ENCODE assay signal across 1 cellular context in genomic region chr3:98536456-98537017, GRCh38.
A peak's percentile ranks its signal among the peaks of the same experiment; 100 is the strongest.
TF ChIP-seq lines count a peak whose summit lies in the region.

No MANE protein-coding gene starts in this region.

TF ChIP-seq in HCT116, 20 proteins besides CTCF, POLR2A, EP300 and RAD21 (continued from another document):
- TF ChIP-seq JUND (IDR thresholded peaks at IDR 0.05) (peak; percentile 57), ZNF274 (IDR thresholded peaks at IDR 0.05; ENCODE audit: low read depth, low read length) (no peak), SRF (IDR thresholded peaks at IDR 0.05; ENCODE audit: low read depth) (no peak), CEBPB (IDR thresholded peaks at IDR 0.05; ENCODE audit: low read depth) (peak; percentile 4; the same call in 1 of the 2 replicates), REST (IDR thresholded peaks at IDR 0.05; ENCODE audit: low read depth) (no peak), YY1 (IDR thresholded peaks at IDR 0.05; ENCODE audit: extremely low read depth, insufficient replicate concordance, low read depth, low read length) (no peak), EZH2phosphoT487 (IDR thresholded peaks at IDR 0.05; ENCODE audit: borderline replicate concordance) (no peak), EZH2 (IDR thresholded peaks at IDR 0.05) (no peak), ZFX (IDR thresholded peaks at IDR 0.05) (no peak), ELF1 (IDR thresholded peaks at IDR 0.05; ENCODE audit: borderline replicate concordance, low read depth) (no peak), SIN3A (IDR thresholded peaks at IDR 0.05; ENCODE audit: low read depth) (no peak)
- TF ChIP-seq, protein P1, sequence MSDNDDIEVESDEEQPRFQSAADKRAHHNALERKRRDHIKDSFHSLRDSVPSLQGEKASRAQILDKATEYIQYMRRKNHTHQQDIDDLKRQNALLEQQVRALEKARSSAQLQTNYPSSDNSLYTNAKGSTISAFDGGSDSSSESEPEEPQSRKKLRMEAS (IDR thresholded peaks at IDR 0.05) = no peak
- TF ChIP-seq, protein P2, sequence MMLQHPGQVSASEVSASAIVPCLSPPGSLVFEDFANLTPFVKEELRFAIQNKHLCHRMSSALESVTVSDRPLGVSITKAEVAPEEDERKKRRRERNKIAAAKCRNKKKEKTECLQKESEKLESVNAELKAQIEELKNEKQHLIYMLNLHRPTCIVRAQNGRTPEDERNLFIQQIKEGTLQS (IDR thresholded peaks at IDR 0.05) = no peak
